ENCODE assay signal across 1 cellular context in the genomic region with DNA sequence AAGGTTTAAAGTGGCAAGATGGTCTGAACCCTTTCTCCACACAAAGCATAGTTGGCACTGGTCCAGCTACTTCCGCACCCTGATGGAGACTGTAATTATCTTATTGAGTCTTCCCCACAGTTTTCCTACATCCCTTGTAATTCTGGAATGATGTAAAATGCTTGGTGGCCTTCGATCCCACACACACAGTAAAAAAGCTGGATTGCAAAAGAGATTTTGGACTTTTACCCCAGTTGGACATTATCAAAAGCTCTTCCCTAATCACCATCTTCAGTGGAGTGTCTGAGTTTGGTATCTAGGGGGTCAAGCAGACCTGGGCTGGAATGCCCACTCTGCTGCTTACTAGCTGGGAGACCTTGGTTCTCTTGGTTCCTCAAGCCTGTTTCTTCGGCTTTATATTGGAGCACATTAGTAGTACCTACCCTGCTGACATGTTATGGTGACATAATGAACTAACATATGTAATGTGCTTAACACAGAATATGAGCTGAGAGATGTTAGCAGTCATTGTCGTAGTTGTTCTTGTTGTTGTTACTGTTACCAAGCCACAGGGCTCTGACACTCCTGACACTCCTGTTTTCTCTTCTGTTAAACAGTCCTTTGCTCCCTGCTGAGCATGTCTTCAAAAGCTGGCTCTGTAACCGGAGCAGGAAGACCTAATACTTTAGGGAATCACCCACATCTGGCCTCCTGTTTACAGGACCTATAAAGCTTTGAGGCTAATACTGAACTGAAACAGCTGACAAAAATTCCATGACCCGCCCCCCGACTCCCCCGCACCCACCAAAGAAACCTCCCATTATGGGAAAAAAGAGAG.
TF ChIP-seq lines count a peak whose summit lies in the region.

No MANE protein-coding gene starts in this region.

TF ChIP-seq in HepG2, 621 proteins besides CTCF, POLR2A, EP300 and RAD21 (continued from another document and continues in another):
- TF ChIP-seq ZNF382 (CRISPR knock-in tag; IDR thresholded peaks at IDR 0.05; ENCODE audit: borderline replicate concordance) (no peak), RNF2 (conservative IDR thresholded peaks at IDR 0.05; ENCODE audit: low read depth) (no peak), FOXA1 (IDR thresholded peaks at IDR 0.05) (no peak), FOXA1 (CRISPR knock-in tag; IDR thresholded peaks at IDR 0.05) (no peak), ZNF160 (CRISPR knock-in tag; IDR thresholded peaks at IDR 0.05) (no peak), ZNF678 (CRISPR knock-in tag; IDR thresholded peaks at IDR 0.05) (no peak), HMG20B (CRISPR knock-in tag; conservative IDR thresholded peaks at IDR 0.05) (no peak), NFYC (CRISPR knock-in tag; IDR thresholded peaks at IDR 0.05) (no peak), ZNF253 (CRISPR knock-in tag; IDR thresholded peaks at IDR 0.05; ENCODE audit: borderline replicate concordance) (no peak), ZNF329 (CRISPR knock-in tag; IDR thresholded peaks at IDR 0.05; ENCODE audit: low read depth) (no peak), POLR2AphosphoS5 (IDR thresholded peaks at IDR 0.05; ENCODE audit: low read depth, low read length) (no peak), NCOA2 (CRISPR knock-in tag; IDR thresholded peaks at IDR 0.05) (peak; percentile 58; the same call in 1 of the 2 replicates), PAX8 (CRISPR knock-in tag; IDR thresholded peaks at IDR 0.05; ENCODE audit: borderline replicate concordance) (no peak), ZNF205 (CRISPR knock-in tag; IDR thresholded peaks at IDR 0.05) (no peak), ZNF264 (CRISPR knock-in tag; IDR thresholded peaks at IDR 0.05) (peak; percentile 26; the same call in 1 of the 2 replicates), XBP1 (CRISPR knock-in tag; IDR thresholded peaks at IDR 0.05) (no peak), RBFOX2 (IDR thresholded peaks at IDR 0.05; ENCODE audit: low read depth, low read length) (peak; percentile 52), BRD4 (CRISPR knock-in tag; IDR thresholded peaks at IDR 0.05) (no peak), EED (CRISPR knock-in tag; IDR thresholded peaks at IDR 0.05) (no peak), RBAK (CRISPR knock-in tag; IDR thresholded peaks at IDR 0.05) (no peak), NFE2 (CRISPR knock-in tag; IDR thresholded peaks at IDR 0.05) (no peak), U2AF2 (IDR thresholded peaks at IDR 0.05; ENCODE audit: low read depth, low read length) (no peak), KAT2B (IDR thresholded peaks at IDR 0.05; ENCODE audit: borderline replicate concordance, low read depth, low read length) (no peak), GATAD2A (CRISPR knock-in tag; IDR thresholded peaks at IDR 0.05) (peak; percentile 65; the same call in 1 of the 2 replicates), SOX13 (IDR thresholded peaks at IDR 0.05) (no peak), SOX13 (CRISPR knock-in tag; conservative IDR thresholded peaks at IDR 0.05 in 1 of 2, IDR thresholded peaks at IDR 0.05 in 1 of 2) (peak in 1 of 2 experiments; percentile 46; a peak in 1 of 4 replicates), IKZF4 (CRISPR knock-in tag; IDR thresholded peaks at IDR 0.05; ENCODE audit: borderline replicate concordance, low read depth, not compliant biosample characterization) (no peak), ZNF446 (CRISPR knock-in tag; IDR thresholded peaks at IDR 0.05) (no peak), SALL1 (CRISPR knock-in tag; IDR thresholded peaks at IDR 0.05) (0 out of 2 replicates have a peak, but pooled peaks have one; percentile 13), DNMT1 (CRISPR knock-in tag; IDR thresholded peaks at IDR 0.05) (no peak), NAIF1 (CRISPR knock-in tag; IDR thresholded peaks at IDR 0.05; ENCODE audit: borderline replicate concordance) (no peak), NFIB (CRISPR knock-in tag; IDR thresholded peaks at IDR 0.05; ENCODE audit: borderline replicate concordance) (no peak), ZFX (CRISPR knock-in tag; IDR thresholded peaks at IDR 0.05; ENCODE audit: low read depth) (no peak), NR2F6 (IDR thresholded peaks at IDR 0.05) (no peak), NR2F6 (CRISPR knock-in tag; IDR thresholded peaks at IDR 0.05) (no peak), PPARG (CRISPR knock-in tag; conservative IDR thresholded peaks at IDR 0.05) (no peak), HNF4A (CRISPR knock-in tag; IDR thresholded peaks at IDR 0.05) (peak; percentile 85)
- TF ChIP-seq, protein P1, sequence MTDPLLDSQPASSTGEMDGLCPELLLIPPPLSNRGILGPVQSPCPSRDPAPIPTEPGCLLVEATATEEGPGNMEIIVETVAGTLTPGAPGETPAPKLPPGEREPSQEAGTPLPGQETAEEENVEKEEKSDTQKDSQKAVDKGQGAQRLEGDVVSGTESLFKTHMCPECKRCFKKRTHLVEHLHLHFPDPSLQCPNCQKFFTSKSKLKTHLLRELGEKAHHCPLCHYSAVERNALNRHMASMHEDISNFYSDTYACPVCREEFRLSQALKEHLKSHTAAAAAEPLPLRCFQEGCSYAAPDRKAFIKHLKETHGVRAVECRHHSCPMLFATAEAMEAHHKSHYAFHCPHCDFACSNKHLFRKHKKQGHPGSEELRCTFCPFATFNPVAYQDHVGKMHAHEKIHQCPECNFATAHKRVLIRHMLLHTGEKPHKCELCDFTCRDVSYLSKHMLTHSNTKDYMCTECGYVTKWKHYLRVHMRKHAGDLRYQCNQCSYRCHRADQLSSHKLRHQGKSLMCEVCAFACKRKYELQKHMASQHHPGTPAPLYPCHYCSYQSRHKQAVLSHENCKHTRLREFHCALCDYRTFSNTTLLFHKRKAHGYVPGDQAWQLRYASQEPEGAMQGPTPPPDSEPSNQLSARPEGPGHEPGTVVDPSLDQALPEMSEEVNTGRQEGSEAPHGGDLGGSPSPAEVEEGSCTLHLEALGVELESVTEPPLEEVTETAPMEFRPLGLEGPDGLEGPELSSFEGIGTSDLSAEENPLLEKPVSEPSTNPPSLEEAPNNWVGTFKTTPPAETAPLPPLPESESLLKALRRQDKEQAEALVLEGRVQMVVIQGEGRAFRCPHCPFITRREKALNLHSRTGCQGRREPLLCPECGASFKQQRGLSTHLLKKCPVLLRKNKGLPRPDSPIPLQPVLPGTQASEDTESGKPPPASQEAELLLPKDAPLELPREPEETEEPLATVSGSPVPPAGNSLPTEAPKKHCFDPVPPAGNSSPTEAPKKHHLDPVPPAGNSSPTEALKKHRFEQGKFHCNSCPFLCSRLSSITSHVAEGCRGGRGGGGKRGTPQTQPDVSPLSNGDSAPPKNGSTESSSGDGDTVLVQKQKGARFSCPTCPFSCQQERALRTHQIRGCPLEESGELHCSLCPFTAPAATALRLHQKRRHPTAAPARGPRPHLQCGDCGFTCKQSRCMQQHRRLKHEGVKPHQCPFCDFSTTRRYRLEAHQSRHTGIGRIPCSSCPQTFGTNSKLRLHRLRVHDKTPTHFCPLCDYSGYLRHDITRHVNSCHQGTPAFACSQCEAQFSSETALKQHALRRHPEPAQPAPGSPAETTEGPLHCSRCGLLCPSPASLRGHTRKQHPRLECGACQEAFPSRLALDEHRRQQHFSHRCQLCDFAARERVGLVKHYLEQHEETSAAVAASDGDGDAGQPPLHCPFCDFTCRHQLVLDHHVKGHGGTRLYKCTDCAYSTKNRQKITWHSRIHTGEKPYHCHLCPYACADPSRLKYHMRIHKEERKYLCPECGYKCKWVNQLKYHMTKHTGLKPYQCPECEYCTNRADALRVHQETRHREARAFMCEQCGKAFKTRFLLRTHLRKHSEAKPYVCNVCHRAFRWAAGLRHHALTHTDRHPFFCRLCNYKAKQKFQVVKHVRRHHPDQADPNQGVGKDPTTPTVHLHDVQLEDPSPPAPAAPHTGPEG (CRISPR knock-in tag; IDR thresholded peaks at IDR 0.05): no peak
- TF ChIP-seq, protein P2, sequence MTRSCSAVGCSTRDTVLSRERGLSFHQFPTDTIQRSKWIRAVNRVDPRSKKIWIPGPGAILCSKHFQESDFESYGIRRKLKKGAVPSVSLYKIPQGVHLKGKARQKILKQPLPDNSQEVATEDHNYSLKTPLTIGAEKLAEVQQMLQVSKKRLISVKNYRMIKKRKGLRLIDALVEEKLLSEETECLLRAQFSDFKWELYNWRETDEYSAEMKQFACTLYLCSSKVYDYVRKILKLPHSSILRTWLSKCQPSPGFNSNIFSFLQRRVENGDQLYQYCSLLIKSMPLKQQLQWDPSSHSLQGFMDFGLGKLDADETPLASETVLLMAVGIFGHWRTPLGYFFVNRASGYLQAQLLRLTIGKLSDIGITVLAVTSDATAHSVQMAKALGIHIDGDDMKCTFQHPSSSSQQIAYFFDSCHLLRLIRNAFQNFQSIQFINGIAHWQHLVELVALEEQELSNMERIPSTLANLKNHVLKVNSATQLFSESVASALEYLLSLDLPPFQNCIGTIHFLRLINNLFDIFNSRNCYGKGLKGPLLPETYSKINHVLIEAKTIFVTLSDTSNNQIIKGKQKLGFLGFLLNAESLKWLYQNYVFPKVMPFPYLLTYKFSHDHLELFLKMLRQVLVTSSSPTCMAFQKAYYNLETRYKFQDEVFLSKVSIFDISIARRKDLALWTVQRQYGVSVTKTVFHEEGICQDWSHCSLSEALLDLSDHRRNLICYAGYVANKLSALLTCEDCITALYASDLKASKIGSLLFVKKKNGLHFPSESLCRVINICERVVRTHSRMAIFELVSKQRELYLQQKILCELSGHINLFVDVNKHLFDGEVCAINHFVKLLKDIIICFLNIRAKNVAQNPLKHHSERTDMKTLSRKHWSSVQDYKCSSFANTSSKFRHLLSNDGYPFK (CRISPR knock-in tag; IDR thresholded peaks at IDR 0.05; ENCODE audit: borderline replicate concordance): no peak
- TF ChIP-seq, protein P3, sequence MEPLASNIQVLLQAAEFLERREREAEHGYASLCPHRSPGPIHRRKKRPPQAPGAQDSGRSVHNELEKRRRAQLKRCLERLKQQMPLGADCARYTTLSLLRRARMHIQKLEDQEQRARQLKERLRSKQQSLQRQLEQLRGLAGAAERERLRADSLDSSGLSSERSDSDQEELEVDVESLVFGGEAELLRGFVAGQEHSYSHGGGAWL (CRISPR knock-in tag; IDR thresholded peaks at IDR 0.05): no peak
- TF ChIP-seq, protein P4, sequence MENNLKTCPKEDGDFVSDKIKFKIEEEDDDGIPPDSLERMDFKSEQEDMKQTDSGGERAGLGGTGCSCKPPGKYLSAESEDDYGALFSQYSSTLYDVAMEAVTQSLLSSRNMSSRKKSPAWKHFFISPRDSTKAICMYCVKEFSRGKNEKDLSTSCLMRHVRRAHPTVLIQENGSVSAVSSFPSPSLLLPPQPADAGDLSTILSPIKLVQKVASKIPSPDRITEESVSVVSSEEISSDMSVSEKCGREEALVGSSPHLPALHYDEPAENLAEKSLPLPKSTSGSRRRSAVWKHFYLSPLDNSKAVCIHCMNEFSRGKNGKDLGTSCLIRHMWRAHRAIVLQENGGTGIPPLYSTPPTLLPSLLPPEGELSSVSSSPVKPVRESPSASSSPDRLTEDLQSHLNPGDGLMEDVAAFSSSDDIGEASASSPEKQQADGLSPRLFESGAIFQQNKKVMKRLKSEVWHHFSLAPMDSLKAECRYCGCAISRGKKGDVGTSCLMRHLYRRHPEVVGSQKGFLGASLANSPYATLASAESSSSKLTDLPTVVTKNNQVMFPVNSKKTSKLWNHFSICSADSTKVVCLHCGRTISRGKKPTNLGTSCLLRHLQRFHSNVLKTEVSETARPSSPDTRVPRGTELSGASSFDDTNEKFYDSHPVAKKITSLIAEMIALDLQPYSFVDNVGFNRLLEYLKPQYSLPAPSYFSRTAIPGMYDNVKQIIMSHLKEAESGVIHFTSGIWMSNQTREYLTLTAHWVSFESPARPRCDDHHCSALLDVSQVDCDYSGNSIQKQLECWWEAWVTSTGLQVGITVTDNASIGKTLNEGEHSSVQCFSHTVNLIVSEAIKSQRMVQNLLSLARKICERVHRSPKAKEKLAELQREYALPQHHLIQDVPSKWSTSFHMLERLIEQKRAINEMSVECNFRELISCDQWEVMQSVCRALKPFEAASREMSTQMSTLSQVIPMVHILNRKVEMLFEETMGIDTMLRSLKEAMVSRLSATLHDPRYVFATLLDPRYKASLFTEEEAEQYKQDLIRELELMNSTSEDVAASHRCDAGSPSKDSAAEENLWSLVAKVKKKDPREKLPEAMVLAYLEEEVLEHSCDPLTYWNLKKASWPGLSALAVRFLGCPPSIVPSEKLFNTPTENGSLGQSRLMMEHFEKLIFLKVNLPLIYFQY (CRISPR knock-in tag; IDR thresholded peaks at IDR 0.05; ENCODE audit: borderline replicate concordance): no peak
- TF ChIP-seq, protein P5, sequence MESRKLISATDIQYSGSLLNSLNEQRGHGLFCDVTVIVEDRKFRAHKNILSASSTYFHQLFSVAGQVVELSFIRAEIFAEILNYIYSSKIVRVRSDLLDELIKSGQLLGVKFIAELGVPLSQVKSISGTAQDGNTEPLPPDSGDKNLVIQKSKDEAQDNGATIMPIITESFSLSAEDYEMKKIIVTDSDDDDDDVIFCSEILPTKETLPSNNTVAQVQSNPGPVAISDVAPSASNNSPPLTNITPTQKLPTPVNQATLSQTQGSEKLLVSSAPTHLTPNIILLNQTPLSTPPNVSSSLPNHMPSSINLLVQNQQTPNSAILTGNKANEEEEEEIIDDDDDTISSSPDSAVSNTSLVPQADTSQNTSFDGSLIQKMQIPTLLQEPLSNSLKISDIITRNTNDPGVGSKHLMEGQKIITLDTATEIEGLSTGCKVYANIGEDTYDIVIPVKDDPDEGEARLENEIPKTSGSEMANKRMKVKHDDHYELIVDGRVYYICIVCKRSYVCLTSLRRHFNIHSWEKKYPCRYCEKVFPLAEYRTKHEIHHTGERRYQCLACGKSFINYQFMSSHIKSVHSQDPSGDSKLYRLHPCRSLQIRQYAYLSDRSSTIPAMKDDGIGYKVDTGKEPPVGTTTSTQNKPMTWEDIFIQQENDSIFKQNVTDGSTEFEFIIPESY (CRISPR knock-in tag; IDR thresholded peaks at IDR 0.05): no peak
